ENCODE assay signal across 14 cellular contexts in genomic region chr7:5217851-5218331, GRCh38. TPM values are rescaled to one million over a fixed set of nuclear protein-coding genes. Genes with fewer than 3 reads are reported as not detected.
DNase-seq lines count a peak whose midpoint lies in the region; ATAC-seq and TF ChIP-seq lines count a peak whose summit lies in the region.
"Had no signal": no experiment of that assay in that cellular context is flagged by ENCODE, and none has a peak within 500 bp of the region (broad histone marks: within the 10 kb centered on the region; RNA-seq: fewer than 3 reads in every experiment).

No MANE protein-coding gene starts in this region.

- peaks cover 60% of the 10 kb centered on the region for H3K36me3 ChIP-seq in IMR-90 (ENCODE audit: control insufficient read depth, insufficient read depth, low read length)

- peaks cover 10 to 26% of the 10 kb centered on the region in 2 experiments; a peak in 3 of 4 replicates for H3K79me1 ChIP-seq in IMR-90 (ENCODE audit: low read depth in 1 of 2, low read length in 2 of 2)
- no peaks in the 10 kb centered on the region for H3K79me1 ChIP-seq in H9 (ENCODE audit: insufficient read depth, low read depth, low read length, poor library complexity, severe bottlenecking)

- H3K4me1 Mint-ChIP-seq in activated T-cell treated with anti-CD3 and anti-CD28 coated beads, Interleukin-2, amount 50 U/mL, for 24 hours (ENCODE audit: low read depth): peaks cover 5% of the 10 kb centered on the region
- peaks cover 35 to 66% of the 10 kb centered on the region in 2 donors for H3K4me1 Mint-ChIP-seq in stimulated activated naive B cell treated with anti-CD40 and anti-IgM and Interleukin-4, amounts not matched to agents 10 μg/mL and 1 μg/mL and 100 μg/mL, for 72 hours
- no peaks in the 10 kb centered on the region for H3K4me1 Mint-ChIP-seq in H9
- peaks cover 0 to 21% (median 6%) of the 10 kb centered on the region in 4 donors for H3K4me1 Mint-ChIP-seq in naive thymus-derived CD8-positive, alpha-beta T cell

- no peak overlapping the region for H3K27ac ChIP-seq in IMR-90 (ENCODE audit: insufficient read depth, low read length)
- H3K27ac ChIP-seq in H9 (ENCODE audit: insufficient read length, low read depth, low read length): no peak overlapping the region
- H3K27ac ChIP-seq: A549, ascending aorta, thoracic aorta had no signal

- BruUV-seq in IMR-90 (replicated peaks; lab: Mats Ljungman, UMichigan): no TSS peak

- H4K20me1 ChIP-seq in IMR-90 (ENCODE audit: insufficient read depth, low read length): peaks cover 19% of the 10 kb centered on the region
- no peaks in the 10 kb centered on the region for H4K20me1 ChIP-seq in H9 (ENCODE audit: control insufficient read depth, insufficient read depth, insufficient read length)

- TF ChIP-seq CTCF in IMR-90 (conservative IDR thresholded peaks at IDR 0.05; ENCODE audit: low read depth, low read length) (no peak), H9 (conservative IDR thresholded peaks at IDR 0.05) (no peak)

- H3K36me3 Mint-ChIP-seq in activated T-cell treated with anti-CD3 and anti-CD28 coated beads, Interleukin-2, amount 50 U/mL, for 24 hours (ENCODE audit: low read depth): peaks cover 94% of the 10 kb centered on the region
- peaks cover 62 to 85% of the 10 kb centered on the region in 2 donors for H3K36me3 Mint-ChIP-seq in stimulated activated naive B cell treated with anti-CD40 and anti-IgM and Interleukin-4, amounts not matched to agents 10 μg/mL and 1 μg/mL and 100 μg/mL, for 72 hours
- peaks cover 31 to 88% (median 87%) of the 10 kb centered on the region in 3 experiments; a peak in 6 of 7 replicates for H3K36me3 Mint-ChIP-seq in H9 (ENCODE audit: insufficient read depth in 1 of 3, low read depth in 3 of 3)
- H3K36me3 Mint-ChIP-seq in naive thymus-derived CD8-positive, alpha-beta T cell: peaks cover 0 to 97% (median 41%) of the 10 kb centered on the region in 3 donors

- DNase-seq in activated T-cell treated with anti-CD3 and anti-CD28 coated beads, Interleukin-2, amount 50 U/mL, for 24 hours: peak; percentile 9
- DNase-seq in activated T-cell treated with anti-CD3 and anti-CD28 coated beads for 4 hours: no peak
- no peak for DNase-seq in IMR-90
- DNase-seq in stimulated activated naive B cell treated with anti-CD40 and anti-IgM and Interleukin-4, amounts not matched to agents 10 μg/mL and 1 μg/mL and 100 μg/mL, for 72 hours: no peak
- DNase-seq in H9: no peak
- DNase-seq in NCI-H1436 treated with DMSO at 0.1 percent for 48 hours (lab: John Stamatoyannopoulos, UW): no peak
- no peak for DNase-seq in naive thymus-derived CD8-positive, alpha-beta T cell
- DNase-seq: NCI-H2171; stimulated activated CD4-positive, alpha-beta T cell treated with anti-CD3 and anti-CD28 coated beads, Interleukin-2, amount 100 ng/mL, for 48 hours had no signal

- no peak overlapping the region for H3T11ph ChIP-seq in H9 (ENCODE audit: low read length)

- H2BK5ac ChIP-seq in IMR-90 (ENCODE audit: low read depth, low read length, poor library complexity, severe bottlenecking): no peak overlapping the region
- no peak overlapping the region for H2BK5ac ChIP-seq in H9 (ENCODE audit: insufficient read length, low read length)

- H3K23ac ChIP-seq in IMR-90 (ENCODE audit: low read depth, low read length) (no peak overlapping the region), H9 (ENCODE audit: insufficient read length, low read depth, low read length) (no peak overlapping the region)

- no peaks in the 10 kb centered on the region for H3K79me2 ChIP-seq in H9 (ENCODE audit: insufficient read depth, low read length)

- H3K27me3 ChIP-seq in IMR-90 (ENCODE audit: control insufficient read depth, insufficient read depth, low read length) (no peaks in the 10 kb centered on the region), H9 (ENCODE audit: insufficient read depth, low read length) (no peaks in the 10 kb centered on the region)
- H3K27me3 ChIP-seq: ascending aorta had no signal

- H3K4me1 ChIP-seq in IMR-90 (ENCODE audit: control insufficient read depth, insufficient read depth, low read length) (no peaks in the 10 kb centered on the region), H9 (ENCODE audit: insufficient read depth, low read length) (no peaks in the 10 kb centered on the region)
- H3K4me1 ChIP-seq: ascending aorta had no signal

- H2AK5ac ChIP-seq in IMR-90 (ENCODE audit: low read depth, low read length) (no peak overlapping the region), H9 (ENCODE audit: insufficient read length, low read length) (no peak overlapping the region)

- no peak for TF ChIP-seq POLR2A in IMR-90 (IDR thresholded peaks at IDR 0.05; ENCODE audit: low read depth, low read length)

- H3K14ac ChIP-seq in IMR-90 (replicated peaks; ENCODE audit: low read depth, low read length) (no peak overlapping the region), H9 (ENCODE audit: insufficient read depth, low read length) (no peak overlapping the region)

- H3K9me3 ChIP-seq in IMR-90 (ENCODE audit: control insufficient read depth, insufficient read depth, low read length) (no peaks in the 10 kb centered on the region), H9 (ENCODE audit: control insufficient read depth, low read depth, low read length) (no peaks in the 10 kb centered on the region)
- H3K9me3 ChIP-seq: A549, ascending aorta, thoracic aorta had no signal

- H4K5ac ChIP-seq in IMR-90 (ENCODE audit: low read depth, low read length): no peak overlapping the region
- H4K5ac ChIP-seq in H9 (ENCODE audit: insufficient read length, low read depth, low read length): no peak overlapping the region

- no peak for TF ChIP-seq RAD21 in IMR-90 (IDR thresholded peaks at IDR 0.05; ENCODE audit: low read length)

- H3K4ac ChIP-seq in IMR-90 (ENCODE audit: low read depth, low read length): no peak overlapping the region
- H3K4ac ChIP-seq in H9 (ENCODE audit: low read depth, low read length): no peak overlapping the region

- POLR2A ChIA-PET in IMR-90 (lab: Charles Lee; ENCODE audit: unreplicated experiment): no interaction called here
- POLR2A ChIA-PET in naive thymus-derived CD8-positive, alpha-beta T cell (lab: Charles Lee): no interaction called here

- H2AFZ ChIP-seq in IMR-90 (replicated peaks; ENCODE audit: low read length, poor library complexity): peak overlapping the region; percentile 29
- H2AFZ ChIP-seq in H9 (ENCODE audit: low read length): no peak overlapping the region
- H2AFZ ChIP-seq: GM23338 had no signal

- H2BK120ac ChIP-seq in IMR-90 (ENCODE audit: low read depth, low read length) (no peak overlapping the region), H9 (ENCODE audit: low read depth, low read length, poor library complexity, severe bottlenecking) (no peak overlapping the region)

- H2BK20ac ChIP-seq in IMR-90 (ENCODE audit: low read depth, low read length) (no peak overlapping the region), H9 (ENCODE audit: low read depth, low read length, poor library complexity, severe bottlenecking) (no peak overlapping the region)

- intact Hi-C loops in IMR-90 (cut with micrococcal nuclease): no loop called here

- no peak overlapping the region for H3K4me3 Mint-ChIP-seq in activated T-cell treated with anti-CD3 and anti-CD28 coated beads, Interleukin-2, amount 50 U/mL, for 24 hours
- peak overlapping the region; percentile 10 to 45 for H3K4me3 Mint-ChIP-seq in stimulated activated naive B cell treated with anti-CD40 and anti-IgM and Interleukin-4, amounts not matched to agents 10 μg/mL and 1 μg/mL and 100 μg/mL, for 72 hours
- H3K4me3 Mint-ChIP-seq in H9: no peak overlapping the region
- no peak overlapping the region for H3K4me3 Mint-ChIP-seq in naive thymus-derived CD8-positive, alpha-beta T cell
- H3K4me3 Mint-ChIP-seq: GM23338 had no signal

- H3K18ac ChIP-seq in IMR-90 (ENCODE audit: low read depth, low read length) (no peak overlapping the region), H9 (ENCODE audit: insufficient read length, low read depth, low read length) (no peak overlapping the region)

- no peak overlapping the region for H2AK9ac ChIP-seq in IMR-90 (replicated peaks; ENCODE audit: low read depth, low read length, poor library complexity)

- H3K23me2 ChIP-seq in H9 (ENCODE audit: insufficient read length, low read depth, low read length, poor library complexity, severe bottlenecking): no peaks in the 10 kb centered on the region

- H3K4me2 ChIP-seq in IMR-90 (ENCODE audit: low read depth, low read length) (no peak overlapping the region), H9 (ENCODE audit: insufficient read depth, insufficient read length, low read length) (no peak overlapping the region)
- H3K4me2 ChIP-seq: A549, GM23338 had no signal

- 0 out of 2 replicates have a peak, but pooled peaks cover 8% of the 10 kb centered on the region for H3K9me1 ChIP-seq in IMR-90 (ENCODE audit: insufficient read depth, low read length)

- H3K9ac ChIP-seq in IMR-90 (ENCODE audit: low read depth, low read length) (no peak overlapping the region), H9 (ENCODE audit: extremely low read depth, insufficient read length, low read length) (no peak overlapping the region)

- no peak overlapping the region for H3K4me3 ChIP-seq in IMR-90 (ENCODE audit: insufficient read depth, low read depth, low read length)
- H3K4me3 ChIP-seq: A549, ascending aorta, GM23338, thoracic aorta had no signal

- no peak overlapping the region for H2BK12ac ChIP-seq in H9 (ENCODE audit: insufficient read length, low read depth, low read length)

- no peak overlapping the region for H4K91ac ChIP-seq in IMR-90 (ENCODE audit: insufficient read depth, low read depth, low read length)
- H4K91ac ChIP-seq in H9 (ENCODE audit: insufficient read length, low read depth, low read length): no peak overlapping the region

- H3K9me3 Mint-ChIP-seq in activated T-cell treated with anti-CD3 and anti-CD28 coated beads, Interleukin-2, amount 50 U/mL, for 24 hours: no peaks in the 10 kb centered on the region
- no peaks in the 10 kb centered on the region for H3K9me3 Mint-ChIP-seq in stimulated activated naive B cell treated with anti-CD40 and anti-IgM and Interleukin-4, amounts not matched to agents 10 μg/mL and 1 μg/mL and 100 μg/mL, for 72 hours
- H3K9me3 Mint-ChIP-seq in H9: no peaks in the 10 kb centered on the region
- H3K9me3 Mint-ChIP-seq in naive thymus-derived CD8-positive, alpha-beta T cell: no peaks in the 10 kb centered on the region
- H3K9me3 Mint-ChIP-seq: GM23338 had no signal

- H3K27ac Mint-ChIP-seq in activated T-cell treated with anti-CD3 and anti-CD28 coated beads, Interleukin-2, amount 50 U/mL, for 24 hours: peak overlapping the region; percentile 19
- peak overlapping the region; percentile 96 for H3K27ac Mint-ChIP-seq in stimulated activated naive B cell treated with anti-CD40 and anti-IgM and Interleukin-4, amounts not matched to agents 10 μg/mL and 1 μg/mL and 100 μg/mL, for 72 hours
- H3K27ac Mint-ChIP-seq in H9: no peak overlapping the region
- no peak overlapping the region for H3K27ac Mint-ChIP-seq in naive thymus-derived CD8-positive, alpha-beta T cell
- H3K27ac Mint-ChIP-seq: GM23338 had no signal

- 97% methylated on average over 9 of the region's 18 CpGs; no CpG with 5 or more reads in 1 of the 2 experiments for WGBS in IMR-90 (ENCODE audit: extremely low coverage in 2 of 2, insufficient read length in 1 of 2), 2 experiments
- no CpG with 5 or more reads among the region's 18 CpGs for WGBS in H9 (ENCODE audit: extremely low coverage, insufficient read length, low lambda C conversion rate)

- dilution Hi-C loops in IMR-90 (cut with HindIII; ENCODE audit: low sequenced_read_pairs, unreplicated experiment): no loop called here

- H3K56ac ChIP-seq in IMR-90 (ENCODE audit: extremely low read depth, insufficient read depth, low read length): no peak overlapping the region
- H3K56ac ChIP-seq in H9 (ENCODE audit: insufficient read length, low read depth, low read length): no peak overlapping the region

- peak; percentile 13 for ATAC-seq in GM21737 (IDR thresholded peaks at IDR 0.05; ENCODE audit: unreplicated experiment)
- no peak for ATAC-seq in IMR-90 (ENCODE audit: low read depth)
- ATAC-seq in stimulated activated naive B cell treated with anti-CD40 and anti-IgM and Interleukin-4, amounts not matched to agents 10 μg/mL and 1 μg/mL and 100 μg/mL, for 72 hours (replicated peaks): peak; percentile 29 to 40
- ATAC-seq in naive thymus-derived CD8-positive, alpha-beta T cell: no peak
- ATAC-seq: A549, GM23338 had no signal

- H3K27me3 Mint-ChIP-seq in activated T-cell treated with anti-CD3 and anti-CD28 coated beads, Interleukin-2, amount 50 U/mL, for 24 hours: no peaks in the 10 kb centered on the region
- no peaks in the 10 kb centered on the region for H3K27me3 Mint-ChIP-seq in stimulated activated naive B cell treated with anti-CD40 and anti-IgM and Interleukin-4, amounts not matched to agents 10 μg/mL and 1 μg/mL and 100 μg/mL, for 72 hours
- no peaks in the 10 kb centered on the region for H3K27me3 Mint-ChIP-seq in H9 (ENCODE audit: low read depth)
- no peaks in the 10 kb centered on the region for H3K27me3 Mint-ChIP-seq in naive thymus-derived CD8-positive, alpha-beta T cell

- CTCF ChIA-PET in IMR-90 (lab: Yijun Ruan, JAX): no interaction called here

- H2BK15ac ChIP-seq in IMR-90 (ENCODE audit: low read depth, low read length): no peak overlapping the region
- no peak overlapping the region for H2BK15ac ChIP-seq in H9 (ENCODE audit: low read depth, low read length)

- in situ Hi-C loops in IMR-90 (cut with MboI; ENCODE audit: low sequenced_read_pairs): no loop called here

- H4K8ac ChIP-seq in IMR-90 (ENCODE audit: low read depth in 2 of 2, low read length in 2 of 2) (no peak overlapping the region), H9 (replicated peaks; ENCODE audit: insufficient read length, low read depth, low read length) (no peak overlapping the region)

RNA-seq across cellular contexts. Expression of gene WIPI2, which starts 27.9 kb away (rescaled TPM):
- total RNA-seq in IMR-90 (2012; rRNA removed) (68.9 and 86.2 TPM in 2 replicates), H9 (2021) (69.1 and 73.3 TPM in 2 replicates)
- 70.2 and 75.6 TPM in 2 replicates for polyA plus RNA-seq in IMR-90 (2012; rRNA removed)
- polyA plus RNA-seq in IMR-90 (2012; cell fraction: cytosol; rRNA removed): 62.7 and 71.0 TPM in 2 replicates
- 61.9 and 68.4 TPM in 2 replicates for polyA plus RNA-seq in IMR-90 (2012; cell fraction: nucleus; rRNA removed; ENCODE audit: low replicate concordance)
- 100 to 1,000 TPM; 106 to 109 TPM for total RNA-seq in naive thymus-derived CD8-positive, alpha-beta T cell
- 10 to 100 TPM; 74.7 to 94.5 (median 89.9) TPM for polyA plus RNA-seq in naive thymus-derived CD8-positive, alpha-beta T cell

Comparison
In these comparisons a context has a peak if more than half of its experiments do, and no peak if none do; other contexts are left out.
1. H3K27ac Mint-ChIP-seq: peak in activated T-cell treated with anti-CD3 and anti-CD28 coated beads, Interleukin-2, amount 50 U/mL, for 24 hours (single experiment) and stimulated activated naive B cell treated with anti-CD40 and anti-IgM and Interleukin-4, amounts not matched to agents 10 μg/mL and 1 μg/mL and 100 μg/mL, for 72 hours (single experiment); none in H9 (0 of 3) and naive thymus-derived CD8-positive, alpha-beta T cell (0 of 10).
2. H3K4me3 Mint-ChIP-seq: peak in stimulated activated naive B cell treated with anti-CD40 and anti-IgM and Interleukin-4, amounts not matched to agents 10 μg/mL and 1 μg/mL and 100 μg/mL, for 72 hours (2 of 2); none in activated T-cell treated with anti-CD3 and anti-CD28 coated beads, Interleukin-2, amount 50 U/mL, for 24 hours (single experiment), H9 (0 of 2) and naive thymus-derived CD8-positive, alpha-beta T cell (0 of 10).
3. ATAC-seq: peak in GM21737 (single experiment) and stimulated activated naive B cell treated with anti-CD40 and anti-IgM and Interleukin-4, amounts not matched to agents 10 μg/mL and 1 μg/mL and 100 μg/mL, for 72 hours (2 of 2); none in IMR-90 (single experiment) and naive thymus-derived CD8-positive, alpha-beta T cell (0 of 2).